In the genomic region with DNA sequence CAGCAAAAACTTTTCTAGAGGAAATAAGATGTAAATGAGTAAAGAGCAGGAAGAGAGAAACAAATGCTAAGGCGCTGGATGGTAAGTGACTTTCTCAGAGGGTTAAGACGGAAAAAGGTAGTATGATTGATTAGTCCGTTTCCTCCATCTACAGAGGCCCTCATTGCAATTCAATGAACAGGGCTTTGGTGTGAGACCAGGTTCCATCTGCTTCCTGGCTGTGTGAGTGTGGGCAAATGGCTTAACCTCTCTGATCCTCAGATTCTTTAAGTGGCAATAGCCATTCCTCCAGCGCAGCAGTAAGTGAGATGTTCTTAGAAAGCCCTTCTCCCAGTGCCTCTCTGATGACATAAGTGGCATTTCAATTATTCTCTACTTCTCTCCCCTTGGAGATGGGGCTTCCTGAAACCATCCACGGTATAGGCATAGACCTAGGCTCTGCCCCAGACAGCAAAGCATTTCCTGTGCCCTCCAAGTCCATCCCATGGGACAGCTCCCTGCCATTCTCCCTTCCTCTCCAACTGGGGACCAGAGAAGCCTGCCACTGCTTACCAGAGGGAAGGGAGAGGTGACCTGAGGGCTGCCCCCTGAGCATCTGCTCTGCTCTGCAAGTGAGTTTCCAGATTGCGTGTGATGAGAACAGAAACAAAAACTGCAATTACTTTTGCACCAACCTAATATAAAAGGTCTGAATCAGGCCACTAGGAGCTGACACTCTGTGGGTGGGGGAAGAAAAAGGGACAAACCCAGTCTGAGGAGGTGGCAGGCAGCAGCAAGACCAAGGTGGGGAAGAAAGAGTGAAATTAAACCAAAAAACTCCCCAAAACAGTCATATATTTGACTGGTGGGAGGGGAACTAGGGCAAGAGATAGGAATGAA, we compare ENCODE assay signal across 8 cellular contexts. TPM values are rescaled to one million over a fixed set of nuclear protein-coding genes. Genes with fewer than 3 reads are reported as not detected.
DNase-seq lines count a peak whose midpoint lies in the region; ATAC-seq, FAIRE-seq and TF ChIP-seq lines count a peak whose summit lies in the region.

No MANE protein-coding gene starts in this region.

- H3K9me3 ChIP-seq in A549: no peaks in the 10 kb centered on the region

- no peaks in the 10 kb centered on the region for H3K4me1 ChIP-seq in A549

- TF ChIP-seq CTCF in A549 (IDR thresholded peaks at IDR 0.05): no peak

- H3K4me1 Mint-ChIP-seq in activated CD4-positive, alpha-beta memory T cell treated with anti-CD3 and anti-CD28 coated beads for 36 hours (ENCODE audit: low read depth): peaks cover 65% of the 10 kb centered on the region

- TF ChIP-seq RAD21 in A549 (conservative IDR thresholded peaks at IDR 0.05 in 1 of 2, IDR thresholded peaks at IDR 0.05 in 1 of 2): no peak

- no peak for FAIRE-seq in A549 (lab: Jason Lieb, UNC)

- WGBS in A549 (ENCODE audit: missing lambda C conversion rate): 81% methylated on average over 6 of the region's 6 CpGs

- DNase-seq in A549 (ENCODE audit: low read depth in 1 of 2, low spot score in 1 of 2): no peak
- peak; percentile 73 for DNase-seq in activated CD4-positive, alpha-beta memory T cell treated with anti-CD3 and anti-CD28 coated beads for 36 hours
- no peak for DNase-seq in NCI-H2196 treated with DMSO at 0.1 percent for 48 hours (lab: John Stamatoyannopoulos, UW; ENCODE audit: unreplicated experiment)
- no peak for DNase-seq in G401 (ENCODE audit: low spot score)
- DNase-seq in SW480 (ENCODE audit: low spot score): no peak
- DNase-seq in cerebellar cortex (ENCODE audit: low spot score): no peak

- no peaks in the 10 kb centered on the region for H3K27me3 Mint-ChIP-seq in activated CD4-positive, alpha-beta memory T cell treated with anti-CD3 and anti-CD28 coated beads for 36 hours

- no peaks in the 10 kb centered on the region for H3K36me3 Mint-ChIP-seq in activated CD4-positive, alpha-beta memory T cell treated with anti-CD3 and anti-CD28 coated beads for 36 hours

- no peak overlapping the region for H3K4me2 ChIP-seq in A549

- POLR2A ChIA-PET in A549 (lab: Yijun Ruan, JAX): no interaction called here
- POLR2A ChIA-PET in activated CD4-positive, alpha-beta memory T cell treated with anti-CD3 and anti-CD28 coated beads for 36 hours (lab: Charles Lee): interaction anchor here (0.6 to 3.2 kb wide), 8 partner anchors 12 to 86 kb away, joined by 3 to 11 read pairs (median 3); no protein-coding TSS in a partner anchor

- H3K27ac ChIP-seq in A549: no peak overlapping the region

- TF ChIP-seq EP300 in A549 (IDR thresholded peaks at IDR 0.05): no peak

- no peak for ATAC-seq in A549
- ATAC-seq in GM19025 (IDR thresholded peaks at IDR 0.05; ENCODE audit: low read depth, unreplicated experiment): peak; percentile 65
- ATAC-seq in HG02970 (IDR thresholded peaks at IDR 0.05; ENCODE audit: low FRiP score, unreplicated experiment): peak; percentile 63

- CTCF ChIA-PET in A549 (lab: Yijun Ruan, JAX): no interaction called here
- CTCF ChIA-PET in activated CD4-positive, alpha-beta memory T cell treated with anti-CD3 and anti-CD28 coated beads for 36 hours (lab: Charles Lee): interaction anchor here (1.2 kb wide), 1 partner anchor 14 kb away, joined by 9 read pairs; no protein-coding TSS in a partner anchor

- TF ChIP-seq POLR2A in A549 (IDR thresholded peaks at IDR 0.05; ENCODE audit: low read length): no peak

- H3K4me3 Mint-ChIP-seq in activated CD4-positive, alpha-beta memory T cell treated with anti-CD3 and anti-CD28 coated beads for 36 hours: peak overlapping the region; percentile 41

- H3K4me3 ChIP-seq in A549: no peak overlapping the region

- in situ Hi-C loops in G401 (cut with HindIII; ENCODE audit: low sequenced_read_pairs): no loop called here

- intact Hi-C loops in activated CD4-positive, alpha-beta memory T cell treated with anti-CD3 and anti-CD28 coated beads for 36 hours (cut with micrococcal nuclease): loop anchor here (1.0 to 2.0 kb wide), 5 partner anchors 13 to 113 kb away; a partner anchor contains a TSS

- no peaks in the 10 kb centered on the region for H3K9me3 Mint-ChIP-seq in activated CD4-positive, alpha-beta memory T cell treated with anti-CD3 and anti-CD28 coated beads for 36 hours

- peak overlapping the region; percentile 82 for H3K27ac Mint-ChIP-seq in activated CD4-positive, alpha-beta memory T cell treated with anti-CD3 and anti-CD28 coated beads for 36 hours

TF ChIP-seq in A549, 52 proteins besides CTCF, POLR2A, EP300 and RAD21:
- no peak for TF ChIP-seq RNF2 (IDR thresholded peaks at IDR 0.05; ENCODE audit: borderline replicate concordance, low read depth)
- no peak for TF ChIP-seq KDM5A (IDR thresholded peaks at IDR 0.05)
- TF ChIP-seq ZFP36 (IDR thresholded peaks at IDR 0.05; ENCODE audit: borderline replicate concordance, partially characterized antibody): peak; percentile 28

RNA-seq across cellular contexts. Expression of a gene that starts 12.7 kb away (rescaled TPM):
- polyA plus RNA-seq in A549 (2011; rRNA removed) (309 and 350 TPM in 2 replicates), A549 (2017; fragmentation: RNase III; extraction: RNeasy Plus Mini Kit Qiagen cat#74134 plus additional on column Dnase treatment) (545 to 587 TPM (median 585 TPM) in 3 replicates)
- 153 and 218 TPM in 2 replicates for polyA plus RNA-seq in A549 (2012; cell fraction: cytosol; rRNA removed)
- 265 and 417 TPM in 2 replicates for polyA plus RNA-seq in A549 (2012; cell fraction: nucleus; rRNA removed)
- 385 and 445 TPM in 2 replicates for polyA minus RNA-seq in A549 (2011; rRNA and poly(A)+ RNA removed)
- 100 to 1,000 TPM; 440 to 442 TPM for total RNA-seq in activated CD4-positive, alpha-beta memory T cell treated with anti-CD3 and anti-CD28 coated beads for 36 hours
- total RNA-seq in G401 (2014; rRNA removed; shearing (Covaris generic)): 0.80 and 6.8 TPM in 2 replicates

Comparison
In these comparisons a context has a peak if more than half of its experiments do, and no peak if none do; other contexts are left out.
1. ATAC-seq: peak in GM19025 (single experiment) and HG02970 (single experiment); none in A549 (0 of 2).
2. RNA of a gene that starts 12.7 kb away (total RNA-seq): 440 to 442 TPM in activated CD4-positive, alpha-beta memory T cell treated with anti-CD3 and anti-CD28 coated beads for 36 hours; 0.80 to 6.8 TPM in G401; every median in the first group is over 10 times any median in the second.